In the genomic region with DNA sequence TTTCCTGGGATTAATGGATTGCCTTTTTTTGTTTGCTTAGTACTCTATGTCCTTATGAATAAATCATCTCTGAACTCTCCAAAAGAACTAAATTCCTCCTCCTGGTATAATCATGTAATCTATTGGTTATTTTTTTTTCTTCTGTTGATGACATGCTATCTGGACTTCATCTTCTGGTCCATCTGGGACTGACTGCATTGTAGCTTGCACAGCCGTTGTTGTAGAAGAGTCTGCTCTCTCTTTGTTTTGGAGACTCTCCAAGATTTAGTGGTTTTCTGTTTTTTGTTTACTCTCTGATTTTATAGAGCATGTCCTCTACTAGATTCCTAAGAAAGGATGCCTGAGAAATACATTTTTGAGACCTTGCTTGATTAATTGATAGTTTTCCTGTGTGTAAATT, we compare ENCODE assay signal across 10 cellular contexts. TPM values are rescaled to one million over a fixed set of nuclear protein-coding genes. Genes with fewer than 3 reads are reported as not detected.
DNase-seq lines count a peak whose midpoint lies in the region; ATAC-seq, FAIRE-seq and TF ChIP-seq lines count a peak whose summit lies in the region.
"Had no signal": no experiment of that assay in that cellular context is flagged by ENCODE, and none has a peak within 500 bp of the region (broad histone marks: within the 10 kb centered on the region; RNA-seq: fewer than 3 reads in every experiment).

No MANE protein-coding gene starts in this region.

- DNase-seq in NCI-H345 (lab: John Stamatoyannopoulos, UW) (peak; percentile 2), NCI-H345 treated with DMSO at 0.1 percent for 48 hours (lab: John Stamatoyannopoulos, UW; ENCODE audit: unreplicated experiment) (no peak), SJCRH30 (peak; percentile 48 to 74), foreskin fibroblast (peak; percentile 71 to 79), GM19239 (ENCODE audit: insufficient read length, low spot score) (no peak), COLO668 (lab: John Stamatoyannopoulos, UW; ENCODE audit: unreplicated experiment) (no peak), omental fat pad (ENCODE audit: low spot score) (no peak)

- peaks cover 11% of the 10 kb centered on the region for H3K36me3 ChIP-seq in SJCRH30

- no peak overlapping the region for H3K4me3 ChIP-seq in SJCRH30
- H3K4me3 ChIP-seq in foreskin fibroblast (ENCODE audit: low read depth in 1 of 2, low read length in 2 of 2) = no peak overlapping the region
- H3K4me3 ChIP-seq: GM23338 had no signal

- no peak for FAIRE-seq in GM19239 (lab: Jason Lieb, UNC)
- FAIRE-seq: colon had no signal

- H3K4me1 Mint-ChIP-seq in stimulated activated memory B cell treated with anti-CD40 and anti-IgM and Interleukin-4, amounts not matched to agents 10 μg/mL and 1 μg/mL and 100 μg/mL, for 72 hours = peaks cover 88% of the 10 kb centered on the region

- ATAC-seq in stimulated activated memory B cell treated with anti-CD40 and anti-IgM and Interleukin-4, amounts not matched to agents 10 μg/mL and 1 μg/mL and 100 μg/mL, for 72 hours = no peak
- ATAC-seq in omental fat pad (ENCODE audit: low FRiP score) = no peak
- ATAC-seq: GM23338 had no signal

- H3K9me3 ChIP-seq in SJCRH30 (replicated peaks) = no peaks in the 10 kb centered on the region

- H3K27me3 ChIP-seq in SJCRH30 = no peaks in the 10 kb centered on the region

- TF ChIP-seq CTCF in foreskin fibroblast (IDR thresholded peaks at IDR 0.05; ENCODE audit: low read depth, low read length) = no peak
- no peak for TF ChIP-seq CTCF in omental fat pad (IDR thresholded peaks at IDR 0.05)

- H3K4me3 Mint-ChIP-seq in stimulated activated memory B cell treated with anti-CD40 and anti-IgM and Interleukin-4, amounts not matched to agents 10 μg/mL and 1 μg/mL and 100 μg/mL, for 72 hours = no peak overlapping the region
- H3K4me3 Mint-ChIP-seq: GM23338 had no signal

- peak overlapping the region; percentile 68 for H3K27ac Mint-ChIP-seq in stimulated activated memory B cell treated with anti-CD40 and anti-IgM and Interleukin-4, amounts not matched to agents 10 μg/mL and 1 μg/mL and 100 μg/mL, for 72 hours

- peaks cover 36% of the 10 kb centered on the region for H3K36me3 Mint-ChIP-seq in stimulated activated memory B cell treated with anti-CD40 and anti-IgM and Interleukin-4, amounts not matched to agents 10 μg/mL and 1 μg/mL and 100 μg/mL, for 72 hours

- H3K27ac ChIP-seq in SJCRH30 = peak overlapping the region; percentile 67

- H3K9me3 Mint-ChIP-seq in stimulated activated memory B cell treated with anti-CD40 and anti-IgM and Interleukin-4, amounts not matched to agents 10 μg/mL and 1 μg/mL and 100 μg/mL, for 72 hours = peaks cover 3% of the 10 kb centered on the region
- H3K9me3 Mint-ChIP-seq: GM23338 had no signal

- no peaks in the 10 kb centered on the region for H3K27me3 Mint-ChIP-seq in stimulated activated memory B cell treated with anti-CD40 and anti-IgM and Interleukin-4, amounts not matched to agents 10 μg/mL and 1 μg/mL and 100 μg/mL, for 72 hours

- H3K4me1 ChIP-seq in SJCRH30 = peaks cover 47% of the 10 kb centered on the region

RNA-seq across cellular contexts. Expression of a gene that starts 19.1 kb away (rescaled TPM):
- 37.7 and 44.8 TPM in 2 replicates for total RNA-seq in SJCRH30 (2014; rRNA removed; shearing (Covaris generic))
- total RNA-seq in omental fat pad = 10 to 100 TPM; 24.0 to 46.5 (median 33.2) TPM

RNA-seq across cellular contexts. Expression of a gene that starts 50.3 kb away (rescaled TPM):
- total RNA-seq in SJCRH30 (2014; rRNA removed; shearing (Covaris generic)) = 8.9 and 11.4 TPM in 2 replicates
- 1 to 10 TPM; 3.8 to 8.0 (median 4.8) TPM for total RNA-seq in omental fat pad

Comparison
In these comparisons a context has a peak if more than half of its experiments do, and no peak if none do; other contexts are left out.
1. DNase-seq: peak in NCI-H345 (single experiment), SJCRH30 (2 of 2) and foreskin fibroblast (2 of 2); none in NCI-H345 treated with DMSO at 0.1 percent for 48 hours (single experiment), GM19239 (single experiment), COLO668 (single experiment) and omental fat pad (single experiment).